In the genomic region with DNA sequence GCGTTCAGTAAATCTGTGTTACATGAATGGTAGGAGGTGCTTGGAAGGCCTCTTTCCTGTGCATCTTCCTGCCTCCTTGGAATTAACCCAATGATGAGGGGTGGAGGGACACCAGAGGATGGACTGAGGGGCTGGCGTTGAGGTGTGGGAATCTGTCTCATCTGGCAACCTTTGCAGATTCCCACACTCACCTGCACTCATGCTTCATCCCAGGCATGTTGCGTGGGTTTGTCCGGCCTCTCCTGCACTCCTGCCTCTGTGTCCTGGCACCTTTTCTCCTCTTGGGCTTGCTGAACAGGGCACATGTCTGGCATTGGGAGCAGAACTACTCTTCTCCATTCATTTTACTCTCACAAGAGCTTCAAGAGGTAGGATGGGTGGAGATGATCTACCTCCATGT, we compare ENCODE assay signal across 18 cellular contexts. TPM values are rescaled to one million over a fixed set of nuclear protein-coding genes. Genes with fewer than 3 reads are reported as not detected.
DNase-seq lines count a peak whose midpoint lies in the region; ATAC-seq, FAIRE-seq and TF ChIP-seq lines count a peak whose summit lies in the region.
"Had no signal": no experiment of that assay in that cellular context is flagged by ENCODE, and none has a peak within 500 bp of the region (broad histone marks: within the 10 kb centered on the region; RNA-seq: fewer than 3 reads in every experiment).

No MANE protein-coding gene starts in this region.

- no TSS peak for BruUV-seq in IMR-90 (replicated peaks; lab: Mats Ljungman, UMichigan)

- no peak overlapping the region for H2BK20ac ChIP-seq in IMR-90 (ENCODE audit: low read depth, low read length)
- H2BK20ac ChIP-seq in H1 (ENCODE audit: low read length) = no peak overlapping the region; the same call in 1 of the 2 replicates

- dilution Hi-C loops in IMR-90 (cut with HindIII; ENCODE audit: low sequenced_read_pairs, unreplicated experiment) = no loop called here

- H2AK9ac ChIP-seq in IMR-90 (replicated peaks; ENCODE audit: low read depth, low read length, poor library complexity) = peak overlapping the region; percentile 29

- FAIRE-seq in H1 (lab: Jason Lieb, UNC) (no peak), urothelium cell line (lab: Jason Lieb, UNC) (peak; percentile 62)
- FAIRE-seq: D721Med, GM12878, H54 had no signal

- CTCF ChIA-PET in IMR-90 (lab: Yijun Ruan, JAX) = interaction anchor here (0.9 kb wide), 1 partner anchor 93 kb away, joined by 3 read pairs; no protein-coding TSS in a partner anchor
- CTCF ChIA-PET in H1 (lab: Charles Lee; ENCODE audit: partially characterized antibody) = interaction anchor here (0.6 to 28.2 kb wide), 20 partner anchors 8 to 442 kb away, joined by 3 to 739 read pairs (median 6); a partner anchor contains a TSS

- no peak overlapping the region for H2BK5ac ChIP-seq in IMR-90 (ENCODE audit: low read depth, low read length, poor library complexity, severe bottlenecking)
- peak overlapping the region; percentile 52; the same call in 1 of the 2 replicates for H2BK5ac ChIP-seq in H1 (ENCODE audit: low read depth, low read length)

- H3K27ac ChIP-seq in IMR-90 (ENCODE audit: insufficient read depth, low read length) (no peak overlapping the region), H1 (ENCODE audit: low read depth, low read length) (no peak overlapping the region)

- H3K56ac ChIP-seq in IMR-90 (ENCODE audit: extremely low read depth, insufficient read depth, low read length) (no peak overlapping the region), H1 (replicated peaks; ENCODE audit: insufficient read length, low read depth, low read length) (no peak overlapping the region)

- H3K4me3 Mint-ChIP-seq in CD14-positive monocyte = no peak overlapping the region
- H3K4me3 Mint-ChIP-seq: CD8-positive, alpha-beta T cell; GM23338; HFFc6 had no signal

- H3K4ac ChIP-seq in IMR-90 (ENCODE audit: low read depth, low read length) (no peak overlapping the region), H1 (replicated peaks; ENCODE audit: insufficient read length, low read depth, low read length) (no peak overlapping the region)

- TF ChIP-seq CTCF in IMR-90 (conservative IDR thresholded peaks at IDR 0.05; ENCODE audit: low read depth, low read length) (no peak), H1 (IDR thresholded peaks at IDR 0.05; ENCODE audit: control extremely low read depth in 1 of 3, insufficient read depth in 1 of 3, low read depth in 1 of 3, low read length in 3 of 3) (no peak), CD14-positive monocyte (IDR thresholded peaks at IDR 0.05) (no peak)

- H4K5ac ChIP-seq in IMR-90 (ENCODE audit: low read depth, low read length) (no peak overlapping the region), H1 (ENCODE audit: insufficient read length, low read depth, low read length) (no peak overlapping the region)

- H3K9ac ChIP-seq in IMR-90 (ENCODE audit: low read depth, low read length) (no peak overlapping the region), H1 (replicated peaks in 1 of 4; ENCODE audit: extremely low read depth in 1 of 4, low read depth in 3 of 4, low read length in 3 of 4) (no peak overlapping the region; a peak in 2 of 7 replicates)

- H4K20me1 ChIP-seq in IMR-90 (ENCODE audit: insufficient read depth, low read length) (peaks cover 13% of the 10 kb centered on the region), H1 (replicated peaks in 1 of 2; ENCODE audit: control insufficient read depth in 1 of 2, insufficient read depth in 2 of 2, low read length in 2 of 2) (no peaks in the 10 kb centered on the region)

- TF ChIP-seq POLR2A in IMR-90 (IDR thresholded peaks at IDR 0.05; ENCODE audit: low read depth, low read length) = no peak
- no peak for TF ChIP-seq POLR2A in H1 (IDR thresholded peaks at IDR 0.05; ENCODE audit: control extremely low read depth in 1 of 2, low read depth in 2 of 2, low read length in 2 of 2)
- TF ChIP-seq POLR2A in erythroblast (IDR thresholded peaks at IDR 0.05; ENCODE audit: low read length) = no peak

- POLR2A ChIA-PET in IMR-90 (lab: Charles Lee; ENCODE audit: unreplicated experiment) (no interaction called here), H1 (lab: Charles Lee; ENCODE audit: partially characterized antibody) (interaction anchor here (1.5 kb wide), 1 partner anchor 22 kb away, joined by 3 read pairs; a partner anchor contains a TSS)

- H3K79me1 ChIP-seq in IMR-90 (ENCODE audit: low read depth in 1 of 2, low read length in 2 of 2) (peaks cover 0 to 20% of the 10 kb centered on the region in 2 experiments; a peak in 1 of 4 replicates), H1 (ENCODE audit: low read depth, low read length) (no peaks in the 10 kb centered on the region; the same call in none of the 2 replicates)

- H3K4me2 ChIP-seq in IMR-90 (ENCODE audit: low read depth, low read length) (no peak overlapping the region), H1 (ENCODE audit: insufficient read depth in 1 of 2, low read depth in 2 of 2, low read length in 2 of 2) (no peak overlapping the region)
- H3K4me2 ChIP-seq: GM23338 had no signal

- intact Hi-C loops in IMR-90 (cut with micrococcal nuclease) = no loop called here
- intact Hi-C loops in CD14-positive monocyte (cut with micrococcal nuclease) = loop anchor here in 1 of 2 donors (5.0 kb wide), 1 partner anchor 92 kb away; no protein-coding TSS in a partner anchor

- H3K36me3 ChIP-seq in IMR-90 (ENCODE audit: control insufficient read depth, insufficient read depth, low read length) (peaks cover 2% of the 10 kb centered on the region), H1 (ENCODE audit: control insufficient read depth in 2 of 4, insufficient read depth in 4 of 4, low read length in 3 of 4) (no peaks in the 10 kb centered on the region)
- H3K36me3 ChIP-seq: HAP-1 had no signal

- ATAC-seq in IMR-90 (ENCODE audit: low read depth) = no peak
- ATAC-seq: CD8-positive, alpha-beta T cell had no signal

- H3K9me3 ChIP-seq in IMR-90 (ENCODE audit: control insufficient read depth, insufficient read depth, low read length) = no peaks in the 10 kb centered on the region
- H3K9me3 ChIP-seq in H1 (ENCODE audit: insufficient read depth in 2 of 2, low read depth in 1 of 2, low read length in 1 of 2) = no peaks in the 10 kb centered on the region
- H3K9me3 ChIP-seq: Caco-2, HAP-1 had no signal

- peaks cover 14% of the 10 kb centered on the region for H3K23me2 ChIP-seq in H1 (ENCODE audit: low read depth, low read length)

- H4K91ac ChIP-seq in IMR-90 (ENCODE audit: insufficient read depth, low read depth, low read length) (peak overlapping the region; percentile 3; the same call in 1 of the 2 replicates), H1 (replicated peaks; ENCODE audit: insufficient read length, low read length) (no peak overlapping the region)

- H2AK5ac ChIP-seq in IMR-90 (ENCODE audit: low read depth, low read length) (peak overlapping the region; percentile 47; the same call in 1 of the 2 replicates), H1 (ENCODE audit: low read depth, low read length) (0 out of 2 replicates have a peak overlapping the region, but pooled peaks have one; percentile 4)

- H3K18ac ChIP-seq in IMR-90 (ENCODE audit: low read depth, low read length) (no peak overlapping the region), H1 (ENCODE audit: extremely low read depth, low read length) (no peak overlapping the region)

- peaks cover 8% of the 10 kb centered on the region for H3K4me1 ChIP-seq in IMR-90 (ENCODE audit: control insufficient read depth, insufficient read depth, low read length)
- peaks cover 0 to 16% (median 9%) of the 10 kb centered on the region in 4 experiments; a peak in 6 of 7 replicates for H3K4me1 ChIP-seq in H1 (replicated peaks in 1 of 4; ENCODE audit: control insufficient read depth in 3 of 4, insufficient read depth in 4 of 4, low read length in 3 of 4)

- H3K36me3 Mint-ChIP-seq in CD14-positive monocyte = peaks cover 0 to 2% of the 10 kb centered on the region in 2 donors
- H3K36me3 Mint-ChIP-seq: CD4-positive, CD25-positive, alpha-beta regulatory T cell; CD8-positive, alpha-beta T cell had no signal

- H2BK120ac ChIP-seq in IMR-90 (ENCODE audit: low read depth, low read length) = no peak overlapping the region
- no peak overlapping the region for H2BK120ac ChIP-seq in H1 (replicated peaks; ENCODE audit: low read depth, low read length)

- H3K27me3 Mint-ChIP-seq in CD14-positive monocyte (ENCODE audit: low read depth in 3 of 3) = peaks cover 15 to 30% (median 19%) of the 10 kb centered on the region in 3 donors

- WGBS in IMR-90 (ENCODE audit: extremely low coverage in 2 of 2, insufficient read length in 1 of 2), 2 experiments = no CpG with 5 or more reads among the region's 4 CpGs
- WGBS in H1 (ENCODE audit: extremely low coverage in 1 of 2, insufficient coverage in 1 of 2, insufficient read length in 1 of 2, insufficient replicate concordance in 2 of 2, low coverage in 1 of 2, low lambda C conversion rate in 2 of 2, missing lambda C conversion rate in 1 of 2), 2 experiments = 91% methylated on average over 4 of the region's 4 CpGs; no CpG with 5 or more reads in 1 of the 2 experiments

- no peak overlapping the region for H4K8ac ChIP-seq in IMR-90 (ENCODE audit: low read depth in 2 of 2, low read length in 2 of 2)
- H4K8ac ChIP-seq in H1 (ENCODE audit: extremely low read depth, insufficient read depth, low read length) = no peak overlapping the region

- peaks cover 0 to 10% of the 10 kb centered on the region in 2 experiments; a peak in 2 of 4 replicates for H3K79me2 ChIP-seq in H1 (ENCODE audit: control insufficient read depth in 1 of 2, insufficient read depth in 2 of 2, low read length in 2 of 2)

- H2BK15ac ChIP-seq in IMR-90 (ENCODE audit: low read depth, low read length) (no peak overlapping the region), H1 (ENCODE audit: low read length) (peak overlapping the region; percentile 95; the same call in 1 of the 2 replicates)

- H3K9me1 ChIP-seq in IMR-90 (ENCODE audit: insufficient read depth, low read length) = peaks cover 7% of the 10 kb centered on the region; the same call in 1 of the 2 replicates

- H2BK12ac ChIP-seq in H1 (ENCODE audit: low read depth, low read length) = no peak overlapping the region

- H3K23ac ChIP-seq in IMR-90 (ENCODE audit: low read depth, low read length) (no peak overlapping the region), H1 (ENCODE audit: insufficient read length) (no peak overlapping the region)

- H3K14ac ChIP-seq in IMR-90 (replicated peaks; ENCODE audit: low read depth, low read length) = no peak overlapping the region
- H3K14ac ChIP-seq in H1 (ENCODE audit: insufficient read length) = no peak overlapping the region

- DNase-seq in IMR-90 = no peak
- no peak for DNase-seq in H1 (ENCODE audit: low read depth in 1 of 2, low spot score in 2 of 2)
- no peak for DNase-seq in urothelium cell line (ENCODE audit: low spot score)
- DNase-seq in cerebellum (ENCODE audit: low spot score) = no peak
- no peak for DNase-seq in CD14-positive monocyte (ENCODE audit: low spot score)
- DNase-seq in erythroblast (lab: John Stamatoyannopoulos, UW) = no peak
- DNase-seq: Caco-2; CD4-positive, CD25-positive, alpha-beta regulatory T cell; DMS 273 treated with DMSO at 0.1 percent for 48 hours; DMS79; EL; HFFc6 had no signal

- no peak overlapping the region for H2AFZ ChIP-seq in IMR-90 (replicated peaks; ENCODE audit: low read length, poor library complexity)
- no peak overlapping the region for H2AFZ ChIP-seq in H1 (ENCODE audit: low read length)
- H2AFZ ChIP-seq: GM23338 had no signal

- no peak overlapping the region for H3K27ac Mint-ChIP-seq in CD14-positive monocyte
- H3K27ac Mint-ChIP-seq: CD8-positive, alpha-beta T cell; GM23338; HFFc6 had no signal

- no peaks in the 10 kb centered on the region for H3K9me3 Mint-ChIP-seq in CD14-positive monocyte
- H3K9me3 Mint-ChIP-seq: CD8-positive, alpha-beta T cell; GM23338; HFFc6 had no signal

- TF ChIP-seq RAD21 in IMR-90 (IDR thresholded peaks at IDR 0.05; ENCODE audit: low read length) = no peak
- TF ChIP-seq RAD21 in H1 (IDR thresholded peaks at IDR 0.05 in 1 of 2, conservative IDR thresholded peaks at IDR 0.05 in 1 of 2; ENCODE audit: low read depth in 2 of 2, low read length in 2 of 2) = no peak

- H3K4me1 Mint-ChIP-seq in CD14-positive monocyte = peaks cover 40% of the 10 kb centered on the region

- in situ Hi-C loops in IMR-90 (cut with MboI; ENCODE audit: low sequenced_read_pairs) = loop anchor here (5.0 kb wide), 1 partner anchor 92 kb away; no protein-coding TSS in a partner anchor

- no peak for TF ChIP-seq EP300 in H1 (IDR thresholded peaks at IDR 0.05; ENCODE audit: borderline replicate concordance in 1 of 2, low read depth in 2 of 2, low read length in 2 of 2)

- H3K27me3 ChIP-seq in IMR-90 (ENCODE audit: control insufficient read depth, insufficient read depth, low read length) (no peaks in the 10 kb centered on the region), H1 (replicated peaks in 1 of 4; ENCODE audit: control insufficient read depth in 3 of 4, extremely low read depth in 1 of 4, insufficient read depth in 3 of 4, low read length in 3 of 4) (peaks cover 0 to 4% (median 0%) of the 10 kb centered on the region in 4 experiments; a peak in 3 of 7 replicates)

- H3K4me3 ChIP-seq in IMR-90 (ENCODE audit: insufficient read depth, low read depth, low read length) (no peak overlapping the region), H1 (ENCODE audit: extremely low read depth in 1 of 4, insufficient read depth in 2 of 4, low read depth in 3 of 4, low read length in 4 of 4) (no peak overlapping the region)
- H3K4me3 ChIP-seq: GM12878, GM23338, HAP-1 had no signal

RNA-seq across cellular contexts. Expression of a gene that starts 3.1 kb away (rescaled TPM):
- total RNA-seq in IMR-90 (2012; rRNA removed) = 257 and 308 TPM in 2 replicates
- polyA plus RNA-seq in IMR-90 (2012; rRNA removed) = 1,187 TPM in 2 replicates
- polyA plus RNA-seq in IMR-90 (2012; cell fraction: cytosol; rRNA removed) = 1,397 and 1,707 TPM in 2 replicates
- polyA plus RNA-seq in IMR-90 (2012; cell fraction: nucleus; rRNA removed; ENCODE audit: low replicate concordance) = 452 and 510 TPM in 2 replicates
- 105 and 109 TPM in 2 replicates for total RNA-seq in H1 (2021; fragmentation: NEBNext Ultra II Directional; extraction: Animal tissue kit (Norgen Biotek cat#: 25700))
- polyA plus RNA-seq in H1 (2011; rRNA removed) = 79.9 and 85.5 TPM in 2 replicates
- 68.0 TPM for polyA plus RNA-seq in H1 (2011; cell fraction: cytosol; rRNA removed)
- 63.6 TPM for polyA plus RNA-seq in H1 (2011; cell fraction: nucleus; rRNA removed)
- polyA plus RNA-seq in H1 (2012, experiment 1 of 2) = 95.6 to 171 TPM (median 141 TPM) in 4 replicates
- polyA plus RNA-seq in H1 (2012, experiment 2 of 2) = 167 TPM
- 95.7 TPM for polyA plus RNA-seq in H1 (2013, experiment 1 of 2)
- 105 TPM for polyA plus RNA-seq in H1 (2013, experiment 2 of 2)
- 64.7 and 69.4 TPM in 2 replicates for polyA minus RNA-seq in H1 (2011; rRNA and poly(A)+ RNA removed)
- 60.8 TPM for polyA minus RNA-seq in H1 (2011; cell fraction: cytosol; rRNA and poly(A)+ RNA removed)
- 36.3 TPM for polyA minus RNA-seq in H1 (2011; cell fraction: nucleus; rRNA and poly(A)+ RNA removed)
- 14.5 TPM for total RNA-seq in cerebellum
- under 1 TPM in 1 of 2 donors, not detected in 1; 0.15 TPM for polyA plus RNA-seq in CD14-positive monocyte

RNA-seq across cellular contexts. Expression of a gene that starts 22.5 kb away (rescaled TPM):
- 68.5 and 118 TPM in 2 replicates for total RNA-seq in IMR-90 (2012; rRNA removed)
- 40.2 and 43.4 TPM in 2 replicates for polyA plus RNA-seq in IMR-90 (2012; rRNA removed)
- 3.3 and 5.3 TPM in 2 replicates for polyA plus RNA-seq in IMR-90 (2012; cell fraction: cytosol; rRNA removed)
- polyA plus RNA-seq in IMR-90 (2012; cell fraction: nucleus; rRNA removed; ENCODE audit: low replicate concordance) = 2.7 and 19.5 TPM in 2 replicates
- total RNA-seq in H1 (2021; fragmentation: NEBNext Ultra II Directional; extraction: Animal tissue kit (Norgen Biotek cat#: 25700)) = 276 and 291 TPM in 2 replicates
- 40.6 and 83.1 TPM in 2 replicates for polyA plus RNA-seq in H1 (2011; rRNA removed)
- polyA plus RNA-seq in H1 (2011; cell fraction: cytosol; rRNA removed) = 99.6 TPM
- 30.5 TPM for polyA plus RNA-seq in H1 (2011; cell fraction: nucleus; rRNA removed)
- polyA plus RNA-seq in H1 (2012, experiment 1 of 2) = 83.9 to 176 TPM (median 103 TPM) in 4 replicates
- 14.8 TPM for polyA plus RNA-seq in H1 (2012, experiment 2 of 2)
- 148 TPM for polyA plus RNA-seq in H1 (2013, experiment 1 of 2)
- polyA plus RNA-seq in H1 (2013, experiment 2 of 2) = 143 TPM
- 77.8 and 118 TPM in 2 replicates for polyA minus RNA-seq in H1 (2011; rRNA and poly(A)+ RNA removed)
- polyA minus RNA-seq in H1 (2011; cell fraction: cytosol; rRNA and poly(A)+ RNA removed) = 70.7 TPM
- 82.3 TPM for polyA minus RNA-seq in H1 (2011; cell fraction: nucleus; rRNA and poly(A)+ RNA removed)
- 58.3 TPM for total RNA-seq in cerebellum
- under 1 TPM; 0.28 to 0.94 TPM for polyA plus RNA-seq in CD14-positive monocyte
